In the genomic region with DNA sequence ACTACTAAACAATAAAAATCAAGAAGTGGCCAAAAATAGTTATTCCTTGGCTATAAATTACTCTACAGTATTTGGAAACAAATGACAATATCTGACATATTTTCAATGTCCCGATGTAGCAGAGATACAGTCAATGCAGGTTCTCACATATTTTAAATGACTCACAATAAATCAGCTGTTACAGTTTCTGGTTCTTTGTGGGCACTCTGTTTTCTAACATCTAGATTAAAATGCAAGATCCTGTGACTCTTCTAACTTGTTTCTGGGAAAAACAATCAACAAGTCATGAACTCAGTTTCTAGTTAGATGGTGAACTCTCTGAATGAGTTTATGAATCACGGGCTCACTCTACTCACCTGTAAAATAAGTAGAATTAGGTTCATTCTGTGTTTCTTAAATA, we compare ENCODE assay signal across 29 cellular contexts.
"Had no signal": no experiment of that assay in that cellular context is flagged by ENCODE, and none has a peak within 500 bp of the region (broad histone marks: within the 10 kb centered on the region; RNA-seq: fewer than 3 reads in every experiment).

No MANE protein-coding gene starts in this region.

- H3K36me3 ChIP-seq: ascending aorta, WERI-Rb-1 had no signal

- ATAC-seq: activated CD4-positive, alpha-beta T cell treated with anti-CD3 and anti-CD28 coated beads for 36 hours; activated CD4-positive, CD25-positive, alpha-beta regulatory T cell treated with anti-CD3 and anti-CD28 coated beads, Interleukin-2, amount 50 U/mL, for 24 hours; activated CD8-positive, alpha-beta memory T cell treated with anti-CD3 and anti-CD28 coated beads, Interleukin-2, amount 10 ng/mL, durations not matched to agents 7 days and 5 days; activated CD8-positive, alpha-beta T cell treated with anti-CD3 and anti-CD28 coated beads, Interleukin-2, amount 10 ng/mL, durations not matched to agents 7 days and 5 days; activated naive CD8-positive, alpha-beta T cell treated with anti-CD3 and anti-CD28 coated beads, Interleukin-2, amount 50 U/mL, for 24 hours; WTC11 had no signal

- H3K27me3 ChIP-seq: ascending aorta had no signal

- H3K9me3 ChIP-seq: ascending aorta had no signal

- DNase-seq: activated CD4-positive, alpha-beta memory T cell treated with anti-CD3 and anti-CD28 coated beads, Interleukin-2, amount 10 ng/mL, durations not matched to agents 7 days and 5 days; activated CD4-positive, alpha-beta T cell treated with anti-CD3 and anti-CD28 coated beads for 1 hour; activated CD4-positive, alpha-beta T cell treated with anti-CD3 and anti-CD28 coated beads for 36 hours; activated CD4-positive, alpha-beta T cell treated with anti-CD3 and anti-CD28 coated beads for 48 hours; activated CD4-positive, alpha-beta T cell treated with anti-CD3 and anti-CD28 coated beads, Interleukin-2, amount 10 ng/mL, durations not matched to agents 7 days and 5 days; activated CD4-positive, alpha-beta T cell treated with anti-CD3 and anti-CD28 coated beads, Interleukin-2, amount 50 U/mL, for 48 hours; activated CD4-positive, CD25-positive, alpha-beta regulatory T cell; activated CD8-positive, alpha-beta memory T cell treated with anti-CD3 and anti-CD28 coated beads for 24 hours; activated CD8-positive, alpha-beta memory T cell treated with anti-CD3 and anti-CD28 coated beads, Interleukin-2, amount 10 ng/mL, durations not matched to agents 7 days and 5 days; activated CD8-positive, alpha-beta memory T cell treated with anti-CD3 and anti-CD28 coated beads, Interleukin-2, amount 50 U/mL, for 48 hours; activated CD8-positive, alpha-beta T cell treated with anti-CD3 and anti-CD28 coated beads, Interleukin-2, amount 10 ng/mL, durations not matched to agents 7 days and 5 days; activated effector memory CD4-positive, alpha-beta T cell treated with Interleukin-2 at 50 U/mL for 16 hours; activated gamma-delta T cell; activated naive CD4-positive, alpha-beta T cell treated with anti-CD3 and anti-CD28 coated beads, Interleukin-2, amount 10 ng/mL, durations not matched to agents 7 days and 5 days; activated naive CD4-positive, alpha-beta T cell treated with Interleukin-2 at 50 U/mL for 16 hours; activated naive CD8-positive, alpha-beta T cell treated with anti-CD3 and anti-CD28 coated beads, Interleukin-2, amount 10 ng/mL, durations not matched to agents 7 days and 5 days; activated naive CD8-positive, alpha-beta T cell treated with anti-CD3 and anti-CD28 coated beads, Interleukin-2, amount 50 U/mL, for 24 hours; activated T-cell treated with anti-CD3 and anti-CD28 coated beads, Interleukin-2, amount 50 U/mL, for 24 hours; activated T-cell treated with anti-CD3 and anti-CD28 coated beads, Interleukin-2, amount 50 U/mL, for 48 hours; amygdala; anterior cingulate cortex; central memory CD4-positive, alpha-beta T cell; T-helper 1 cell; T-helper 2 cell; T-helper 9 cell; WERI-Rb-1 had no signal

- H3K27ac ChIP-seq: ascending aorta, WERI-Rb-1 had no signal

- H3K4me1 ChIP-seq: ascending aorta had no signal

- H3K4me3 ChIP-seq: ascending aorta had no signal
